In genomic region chr4:40737882-40738281, GRCh38 we compare ENCODE assay signal across 29 cellular contexts. TPM values are rescaled to one million over a fixed set of nuclear protein-coding genes. Genes with fewer than 3 reads are reported as not detected.
"Had no signal": no experiment of that assay in that cellular context is flagged by ENCODE, and none has a peak within 500 bp of the region (broad histone marks: within the 10 kb centered on the region; RNA-seq: fewer than 3 reads in every experiment).

No MANE protein-coding gene starts in this region.

- H3K9me3 Mint-ChIP-seq: naive thymus-derived CD4-positive, alpha-beta T cell; nephron; stimulated activated naive CD8-positive, alpha-beta T cell treated with anti-CD3 and anti-CD28 coated beads, Interleukin-15, amount 100 ng/mL, for 72 hours had no signal

- H3K36me3 ChIP-seq: esophagus muscularis mucosa, gastroesophageal sphincter, heart left ventricle, left lung, prostate gland, right atrium auricular region, suprapubic skin, transverse colon, upper lobe of right lung, vagina had no signal

- DNase-seq: dermis blood vessel endothelial cell; effector memory CD4-positive, alpha-beta T cell; foreskin keratinocyte; heart left ventricle; left cardiac atrium; left lung; mammary epithelial cell; mesendoderm; midbrain; naive thymus-derived CD4-positive, alpha-beta T cell; nucleus accumbens; stimulated activated CD4-positive, alpha-beta T cell treated with anti-CD3 and anti-CD28 coated beads, Interleukin-12 subunit alpha, Interleukin-12 subunit beta, amount 100 ng/mL, for 4 hours; stimulated activated CD4-positive, alpha-beta T cell treated with anti-CD3 and anti-CD28 coated beads, Interleukin-1b, Interleukin-23, amount 100 ng/mL, for 48 hours; stimulated activated CD4-positive, alpha-beta T cell treated with anti-CD3 and anti-CD28 coated beads, Interleukin-4, amount 100 ng/mL, for 1 hour; stimulated activated CD8-positive, alpha-beta memory T cell treated with anti-CD3 and anti-CD28 coated beads, Interleukin-4, amount 100 ng/mL, for 48 hours; stimulated activated naive CD4-positive, alpha-beta T cell; stimulated activated naive CD8-positive, alpha-beta T cell treated with anti-CD3 and anti-CD28 coated beads, Interleukin-15, amount 100 ng/mL, for 72 hours; transverse colon; upper lobe of right lung had no signal

- H3K4me3 ChIP-seq: esophagus muscularis mucosa, gastroesophageal sphincter, heart left ventricle, hepatocyte, left lung, prostate gland, right atrium auricular region, smooth muscle cell, suprapubic skin, transverse colon, upper lobe of right lung, vagina had no signal

- H3K4me3 Mint-ChIP-seq: naive thymus-derived CD4-positive, alpha-beta T cell; nephron; stimulated activated naive CD8-positive, alpha-beta T cell treated with anti-CD3 and anti-CD28 coated beads, Interleukin-15, amount 100 ng/mL, for 72 hours had no signal

- H3K27me3 ChIP-seq: esophagus muscularis mucosa, gastroesophageal sphincter, hepatocyte, left lung, right atrium auricular region, suprapubic skin, transverse colon, upper lobe of right lung, vagina had no signal

- H3K4me1 Mint-ChIP-seq: nephron had no signal

- H3K27ac Mint-ChIP-seq: naive thymus-derived CD4-positive, alpha-beta T cell; nephron had no signal

- ATAC-seq: foreskin keratinocyte; gastroesophageal sphincter; heart left ventricle; left cardiac atrium; left lung; naive thymus-derived CD4-positive, alpha-beta T cell; sciatic nerve; stimulated activated naive CD8-positive, alpha-beta T cell treated with anti-CD3 and anti-CD28 coated beads, Interleukin-15, amount 100 ng/mL, for 72 hours; upper lobe of right lung had no signal

RNA-seq across cellular contexts. Expression of gene NSUN7, which starts 11.9 kb away (rescaled TPM):
- total RNA-seq: dermis blood vessel endothelial cell had no signal
